Comparison of ENCODE assay signal across 17 cellular contexts in the genomic region with DNA sequence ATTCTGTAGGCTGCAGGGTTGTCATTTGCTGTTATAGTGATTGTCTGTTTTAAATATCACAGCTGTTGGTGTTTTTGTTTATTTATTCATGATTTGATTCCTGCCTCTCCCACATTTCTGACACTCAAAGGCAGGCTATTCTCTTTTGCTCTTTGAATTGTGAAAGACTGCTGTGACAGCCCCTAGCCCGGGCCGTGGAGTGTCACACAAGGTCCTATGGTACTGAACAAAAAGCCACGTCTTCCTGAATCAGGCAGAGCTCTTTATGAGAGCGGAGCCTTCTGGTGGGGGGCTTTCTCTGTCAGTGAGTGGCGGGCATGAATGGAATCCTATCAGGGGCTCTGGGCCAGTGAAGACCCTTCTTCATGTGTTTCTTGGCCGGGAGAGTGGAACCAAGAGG.
"Had no signal": no experiment of that assay in that cellular context is flagged by ENCODE, and none has a peak within 500 bp of the region (broad histone marks: within the 10 kb centered on the region; RNA-seq: fewer than 3 reads in every experiment).

No MANE protein-coding gene starts in this region.

- H3K36me3 ChIP-seq: ascending aorta, cardiac muscle cell, esophagus muscularis mucosa, tibial nerve, vagina had no signal

- ATAC-seq: left ventricle myocardium superior; natural killer cell treated with Interleukin-12 subunit alpha and Interleukin-12 subunit beta and Interleukin-15 and Interleukin-18, amount 100 ng/mL, for 72 hours; stimulated activated naive B cell treated with anti-CD40 and anti-IgM and Interleukin-4, amounts not matched to agents 10 μg/mL and 1 μg/mL and 100 μg/mL, for 72 hours; T-cell had no signal

- DNase-seq: activated CD4-positive, CD25-positive, alpha-beta regulatory T cell treated with anti-CD3 and anti-CD28 coated beads, Interleukin-2, amount 50 U/mL, for 72 hours; activated naive CD4-positive, alpha-beta T cell treated with anti-CD3 and anti-CD28 coated beads for 36 hours; activated T-cell treated with anti-CD3 and anti-CD28 coated beads, Interleukin-2, amount 50 U/mL, for 1 hour; glutamatergic neuron; left ventricle myocardium superior; mesenchymal stem cell; stimulated activated CD4-positive, alpha-beta T cell treated with anti-CD3 and anti-CD28 coated beads, Interleukin-4, amount 100 ng/mL, for 1 hour; stimulated activated naive B cell treated with anti-CD40 and anti-IgM and Interleukin-4, amounts not matched to agents 10 μg/mL and 1 μg/mL and 100 μg/mL, for 72 hours; T-cell; T-helper 9 cell had no signal

- H3K27me3 ChIP-seq: ascending aorta, cardiac muscle cell, esophagus muscularis mucosa, tibial nerve, vagina had no signal

- H3K79me2 ChIP-seq: parathyroid adenoma had no signal

- H2AFZ ChIP-seq: parathyroid adenoma had no signal

- H3K4me3 ChIP-seq: ascending aorta, cardiac muscle cell, esophagus muscularis mucosa, tibial nerve, vagina had no signal

- H3K27ac ChIP-seq: ascending aorta, cardiac muscle cell, esophagus muscularis mucosa, parathyroid adenoma, tibial nerve, vagina had no signal

- H3K9me3 ChIP-seq: ascending aorta, esophagus muscularis mucosa, tibial nerve, vagina had no signal

- H3K9ac ChIP-seq: parathyroid adenoma had no signal
